In the genomic region with DNA sequence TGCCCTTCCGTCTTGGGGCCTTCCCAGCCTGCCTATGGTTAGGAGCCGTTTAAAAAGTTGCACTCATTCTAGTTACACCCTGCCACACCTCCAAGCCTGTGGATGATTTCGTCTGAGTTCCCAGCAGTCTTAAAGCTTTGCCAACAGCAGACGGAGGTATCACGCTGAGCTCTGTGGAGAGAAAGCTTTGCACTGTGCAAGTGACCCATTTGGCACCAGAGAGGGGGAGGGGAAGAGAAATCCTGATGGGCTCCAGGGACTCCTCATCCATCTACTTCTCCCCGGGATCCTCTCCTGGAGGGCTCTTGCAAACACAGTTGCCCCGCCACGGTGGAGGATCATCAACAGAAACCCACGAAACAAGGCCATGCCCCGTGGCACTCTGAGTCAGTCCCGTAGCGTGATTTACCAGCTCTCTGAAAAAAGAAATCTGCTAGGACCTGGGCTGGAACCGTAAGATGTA, we compare ENCODE assay signal across 8 cellular contexts.
DNase-seq lines count a peak whose midpoint lies in the region; ATAC-seq, FAIRE-seq and TF ChIP-seq lines count a peak whose summit lies in the region.

No MANE protein-coding gene starts in this region.

- H3K4me2 ChIP-seq in GM12878 (ENCODE audit: control insufficient read depth, insufficient read depth) (no peak overlapping the region), keratinocyte (ENCODE audit: control insufficient read depth, extremely low read depth, insufficient read depth, low read depth, low read length) (peak overlapping the region; percentile 54)

- H3K79me2 ChIP-seq in GM12878 (ENCODE audit: control insufficient read depth, insufficient read depth, low read length) (no peaks in the 10 kb centered on the region), keratinocyte (ENCODE audit: control insufficient read depth, insufficient read depth, low read length) (no peaks in the 10 kb centered on the region)

- in situ Hi-C loops in GM12878 (cut with MboI) = no loop called here

- peak; percentile 26; the same call in 1 of the 3 replicates for ATAC-seq in GM12878
- ATAC-seq in GM19035 (IDR thresholded peaks at IDR 0.05; ENCODE audit: unreplicated experiment) = no peak

- TF ChIP-seq RAD21 in GM12878 (IDR thresholded peaks at IDR 0.05; ENCODE audit: insufficient read depth, low read depth, low read length) = no peak

- FAIRE-seq in GM12878 (lab: Jason Lieb, UNC) (no peak), keratinocyte (lab: Jason Lieb, UNC) (peak; percentile 60)

- WGBS in GM12878 (ENCODE audit: insufficient coverage, insufficient replicate concordance, low lambda C conversion rate, missing lambda C conversion rate) = 64% methylated on average over 13 of the region's 13 CpGs
- 60 to 72% (median 67%) methylated on average over 11 to 13 of the region's 13 CpGs for WGBS in stomach, 5 donors

- CTCF ChIA-PET in GM12878 (lab: Yijun Ruan, JAX) = no interaction called here

- H3K36me3 ChIP-seq in GM12878 (ENCODE audit: control insufficient read depth in 2 of 2, insufficient read depth in 2 of 2, low read length in 1 of 2) (no peaks in the 10 kb centered on the region), keratinocyte (ENCODE audit: control insufficient read depth in 2 of 2, extremely low read depth in 1 of 2, insufficient read depth in 2 of 2, low read length in 2 of 2) (no peaks in the 10 kb centered on the region), stomach (no peaks in the 10 kb centered on the region)

- H3K4me1 ChIP-seq in GM12878 (ENCODE audit: control insufficient read depth, insufficient read depth, low read length) = no peaks in the 10 kb centered on the region
- peaks cover 29% of the 10 kb centered on the region for H3K4me1 ChIP-seq in keratinocyte (ENCODE audit: control insufficient read depth, extremely low read depth, insufficient read depth, low read length)
- peaks cover 0 to 34% (median 15%) of the 10 kb centered on the region in 4 donors for H3K4me1 ChIP-seq in stomach

- peak; percentile 81 for DNase-seq in M059J (ENCODE audit: low read depth)
- DNase-seq in GM12878 (ENCODE audit: low read depth, low spot score) = no peak
- no peak for DNase-seq in keratinocyte (ENCODE audit: low read depth, low spot score)
- no peak for DNase-seq in stomach
- no peak for DNase-seq in NCI-H2081 treated with DMSO at 0.1 percent for 48 hours (lab: John Stamatoyannopoulos, UW)
- DNase-seq in germinal center (ENCODE audit: low spot score) = no peak
- no peak for DNase-seq in effector CD8-positive, alpha-beta T cell (lab: John Stamatoyannopoulos, UW)

- TF ChIP-seq EP300 in GM12878 (IDR thresholded peaks at IDR 0.05; ENCODE audit: borderline replicate concordance in 1 of 2, control insufficient read depth in 1 of 2, low read depth in 2 of 2, low read length in 2 of 2) (no peak), stomach (IDR thresholded peaks at IDR 0.05) (no peak)

- TF ChIP-seq CTCF in GM12878 (IDR thresholded peaks at IDR 0.05 in 2 of 3, conservative IDR thresholded peaks at IDR 0.05 in 1 of 3; ENCODE audit: control insufficient read depth in 2 of 3, extremely low read depth in 1 of 3, insufficient read depth in 1 of 3, low read depth in 3 of 3, low read length in 3 of 3) (no peak), keratinocyte (optimal IDR thresholded peaks at IDR 0.05 in 1 of 3, IDR thresholded peaks at IDR 0.05 in 1 of 3, conservative IDR thresholded peaks at IDR 0.05 in 1 of 3; ENCODE audit: extremely low read depth in 1 of 3, insufficient read depth in 2 of 3, low read length in 3 of 3) (no peak), stomach (IDR thresholded peaks at IDR 0.05) (no peak)

- no peak overlapping the region for H3K4me3 ChIP-seq in GM12878
- H3K4me3 ChIP-seq in keratinocyte (ENCODE audit: control insufficient read depth in 2 of 3, extremely low read depth in 1 of 3, insufficient read depth in 2 of 3, low read depth in 1 of 3, low read length in 3 of 3) = peak overlapping the region in 1 of 3 experiments; percentile 43
- no peak overlapping the region for H3K4me3 ChIP-seq in stomach

- dilution Hi-C loops in keratinocyte (cut with MboI; ENCODE audit: extremely low pct_ligation_motif_present, low sequenced_read_pairs) = no loop called here

- no TSS peak for BruUV-seq in GM12878 (replicated peaks; lab: Mats Ljungman, UMichigan)

- H3K9ac ChIP-seq in GM12878 (ENCODE audit: control insufficient read depth, insufficient read depth, low read length) (no peak overlapping the region), keratinocyte (ENCODE audit: control insufficient read depth, extremely low read depth, insufficient read depth, low read length) (peak overlapping the region; percentile 25)

- H3K27me3 ChIP-seq in GM12878 (replicated peaks in 1 of 2; ENCODE audit: control insufficient read depth in 2 of 2, insufficient read depth in 2 of 2, low read length in 1 of 2) = no peaks in the 10 kb centered on the region
- H3K27me3 ChIP-seq in keratinocyte (ENCODE audit: control insufficient read depth, extremely low read depth, insufficient read depth, low read length) = no peaks in the 10 kb centered on the region
- no peaks in the 10 kb centered on the region for H3K27me3 ChIP-seq in stomach

- SMC1A ChIA-PET in GM12878 (lab: Charles Lee; ENCODE audit: uncharacterized antibody, unreplicated experiment) = interaction anchor here (1.0 to 1.3 kb wide), 3 partner anchors 23 to 123 kb away, joined by 3 read pairs; no protein-coding TSS in a partner anchor

- H3K27ac ChIP-seq in GM12878 (ENCODE audit: control insufficient read depth, insufficient read depth) = no peak overlapping the region
- H3K27ac ChIP-seq in keratinocyte (ENCODE audit: control insufficient read depth, insufficient read depth, low read length) = peak overlapping the region; percentile 53
- peak overlapping the region in 4 of 5 donors; percentile 30 to 73 (median 57) for H3K27ac ChIP-seq in stomach

- TF ChIP-seq POLR2A in GM12878 (IDR thresholded peaks at IDR 0.05; ENCODE audit: low read depth, low read length) (no peak), stomach (IDR thresholded peaks at IDR 0.05) (no peak)

- POLR2A ChIA-PET in GM12878 (lab: Charles Lee) = interaction anchor here (0.5 kb wide), 1 partner anchor 9 kb away, joined by 5 read pairs; no protein-coding TSS in a partner anchor

- H3K9me1 ChIP-seq in keratinocyte (ENCODE audit: control insufficient read depth, extremely low read depth, insufficient read depth, low read length) = no peaks in the 10 kb centered on the region

- intact Hi-C loops in GM12878 (cut with micrococcal nuclease; ENCODE audit: unreplicated experiment) (no loop called here), stomach (cut with DNase I; ENCODE audit: low total_unique reads) (no loop called here)

- H2AFZ ChIP-seq in GM12878 (ENCODE audit: control insufficient read depth, low read depth, low read length) (no peak overlapping the region), keratinocyte (ENCODE audit: control insufficient read depth, low read length) (peak overlapping the region; percentile 86)

- RAD21 ChIA-PET in GM12878 (lab: Charles Lee; ENCODE audit: unreplicated experiment) = interaction anchor here (1.2 to 2.5 kb wide), 4 partner anchors 24 to 98 kb away, joined by 3 to 16 read pairs (median 6); a partner anchor contains a TSS

- no peaks in the 10 kb centered on the region for H3K9me3 ChIP-seq in GM12878 (replicated peaks; ENCODE audit: control insufficient read depth, insufficient read depth, low read length)
- no peaks in the 10 kb centered on the region for H3K9me3 ChIP-seq in keratinocyte (ENCODE audit: control insufficient read depth, low read depth, low read length)
- no peaks in the 10 kb centered on the region for H3K9me3 ChIP-seq in stomach

- H4K20me1 ChIP-seq in GM12878 (ENCODE audit: control insufficient read depth, insufficient read depth) (no peaks in the 10 kb centered on the region), keratinocyte (ENCODE audit: control insufficient read depth, extremely low read depth, insufficient read depth, low read length) (no peaks in the 10 kb centered on the region)

TF ChIP-seq in GM12878, 131 proteins besides CTCF, POLR2A, EP300 and RAD21:
- TF ChIP-seq HDAC2 (IDR thresholded peaks at IDR 0.05) (no peak), POLR2AphosphoS2 (IDR thresholded peaks at IDR 0.05; ENCODE audit: low read depth, low read length) (no peak)
